In genomic region chr9:95009459-95009858, GRCh38 we compare ENCODE assay signal across 13 cellular contexts.
DNase-seq lines count a peak whose midpoint lies in the region; ATAC-seq and TF ChIP-seq lines count a peak whose summit lies in the region.
"Had no signal": no experiment of that assay in that cellular context is flagged by ENCODE, and none has a peak within 500 bp of the region (broad histone marks: within the 10 kb centered on the region; RNA-seq: fewer than 3 reads in every experiment).

No MANE protein-coding gene starts in this region.

- peaks cover 6 to 36% (median 16%) of the 10 kb centered on the region in 4 donors for H3K4me1 ChIP-seq in liver (ENCODE audit: control insufficient read depth in 4 of 4, insufficient read depth in 4 of 4, low read length in 3 of 4)
- no peaks in the 10 kb centered on the region for H3K4me1 ChIP-seq in trophoblast cell (ENCODE audit: control insufficient read depth in 1 of 2, insufficient read depth in 2 of 2, low read length in 2 of 2)
- peaks cover 32% of the 10 kb centered on the region for H3K4me1 ChIP-seq in Caco-2

- no peak overlapping the region for H2BK120ac ChIP-seq in trophoblast cell (ENCODE audit: insufficient read depth, low read length, poor library complexity)

- H3K27ac ChIP-seq in coronary artery = peak overlapping the region; percentile 83 to 95
- H3K27ac ChIP-seq in liver (ENCODE audit: low read depth in 1 of 2, low read length in 2 of 2) = peak overlapping the region; percentile 10 to 54
- peak overlapping the region; percentile 36 for H3K27ac ChIP-seq in temporal lobe (ENCODE audit: low read depth, low read length)
- no peak overlapping the region for H3K27ac ChIP-seq in trophoblast cell (ENCODE audit: low read depth, low read length)

- H3K36me3 ChIP-seq in liver (ENCODE audit: control insufficient read depth in 4 of 4, insufficient read depth in 3 of 4, low read depth in 1 of 4, low read length in 3 of 4) = peaks cover 3 to 33% (median 17%) of the 10 kb centered on the region in 4 donors
- H3K36me3 ChIP-seq in trophoblast cell (ENCODE audit: control insufficient read depth in 1 of 2, insufficient read depth in 2 of 2, low read length in 2 of 2) = peaks cover 11 to 17% of the 10 kb centered on the region in 2 experiments
- H3K36me3 ChIP-seq in Caco-2 (ENCODE audit: control insufficient read depth, insufficient read depth, low read length) = no peaks in the 10 kb centered on the region; the same call in none of the 2 replicates

- H3K27ac Mint-ChIP-seq in WTC11 (no peak overlapping the region), Caco-2 (ENCODE audit: unreplicated experiment) (no peak overlapping the region)
- H3K27ac Mint-ChIP-seq: activated T-helper 17 cell treated with anti-CD3 and anti-CD28 coated beads, Interleukin-2, amount 50 U/mL, for 72 hours; naive thymus-derived CD4-positive, alpha-beta T cell had no signal

- no peak overlapping the region for H4K8ac ChIP-seq in trophoblast cell (ENCODE audit: low read depth, low read length)

- H4K91ac ChIP-seq in trophoblast cell (ENCODE audit: low read depth, low read length) = no peak overlapping the region

- H2BK12ac ChIP-seq in trophoblast cell (ENCODE audit: low read length) = no peak overlapping the region

- H3K9me3 ChIP-seq in liver (ENCODE audit: control insufficient read depth in 4 of 4, low read length in 3 of 4) = no peaks in the 10 kb centered on the region
- H3K9me3 ChIP-seq in trophoblast cell (ENCODE audit: insufficient read depth, low read depth, low read length) = no peaks in the 10 kb centered on the region
- no peaks in the 10 kb centered on the region for H3K9me3 ChIP-seq in Caco-2

- BruUV-seq in Caco-2 (replicated peaks; lab: Mats Ljungman, UMichigan) = no TSS peak

- H3K23ac ChIP-seq in trophoblast cell (ENCODE audit: low read length) = no peak overlapping the region

- no peak overlapping the region for H2BK5ac ChIP-seq in trophoblast cell (ENCODE audit: low read depth, low read length, poor library complexity)

- H2AK5ac ChIP-seq in trophoblast cell (ENCODE audit: low read length) = no peak overlapping the region

- H3K4me1 Mint-ChIP-seq in WTC11 = peaks cover 6% of the 10 kb centered on the region; the same call in 1 of the 2 replicates
- peaks cover 28% of the 10 kb centered on the region for H3K4me1 Mint-ChIP-seq in Caco-2 (ENCODE audit: low read depth, unreplicated experiment)

- H3K4me2 ChIP-seq in trophoblast cell (ENCODE audit: low read length) = no peak overlapping the region

- H3K18ac ChIP-seq in trophoblast cell (ENCODE audit: low read length) = no peak overlapping the region

- no peak overlapping the region for H3K14ac ChIP-seq in trophoblast cell (ENCODE audit: low read length)

- H3K27me3 ChIP-seq in liver (ENCODE audit: control insufficient read depth in 4 of 4, insufficient read depth in 4 of 4, low read length in 3 of 4) (no peaks in the 10 kb centered on the region), trophoblast cell (ENCODE audit: insufficient read depth, low read length) (peaks cover 5% of the 10 kb centered on the region), Caco-2 (replicated peaks; ENCODE audit: control insufficient read depth, insufficient read depth, low read length) (no peaks in the 10 kb centered on the region)

- H3K4me3 ChIP-seq in coronary artery (peak overlapping the region; percentile 61), liver (ENCODE audit: low read depth in 1 of 3, low read length in 3 of 3) (no peak overlapping the region), trophoblast cell (ENCODE audit: low read depth, low read length) (no peak overlapping the region), Caco-2 (ENCODE audit: low read depth, low read length) (no peak overlapping the region)

- intact Hi-C loops in Caco-2 (cut with micrococcal nuclease; ENCODE audit: unreplicated experiment) = loop anchor here (5.0 kb wide), 1 partner anchor 87 kb away; no protein-coding TSS in a partner anchor

- CTCF ChIA-PET in WTC11 (lab: Charles Lee) = interaction anchor here (1.5 kb wide), 1 partner anchor 36 kb away, joined by 5 read pairs; no protein-coding TSS in a partner anchor
- CTCF ChIA-PET in Caco-2 (lab: Charles Lee) = no interaction called here

- H3K79me1 ChIP-seq in trophoblast cell (ENCODE audit: low read length) = peaks cover 6% of the 10 kb centered on the region

- TF ChIP-seq CTCF in coronary artery (IDR thresholded peaks at IDR 0.05) (no peak), liver (IDR thresholded peaks at IDR 0.05; ENCODE audit: low read depth, low read length, missing input control) (no peak), WTC11 (IDR thresholded peaks at IDR 0.05) (no peak), Caco-2 (IDR thresholded peaks at IDR 0.05; ENCODE audit: insufficient read depth in 1 of 2, low read depth in 1 of 2, low read length in 1 of 2, severe bottlenecking in 1 of 2, unreplicated experiment in 1 of 2) (no peak)

- H3K9ac ChIP-seq in liver (ENCODE audit: low read depth in 1 of 2, low read length in 2 of 2) (no peak overlapping the region), trophoblast cell (ENCODE audit: low read length) (no peak overlapping the region)

- peaks cover 8% of the 10 kb centered on the region for H3K79me2 ChIP-seq in trophoblast cell (ENCODE audit: control insufficient read depth, insufficient read depth, low read length, poor library complexity)

- TF ChIP-seq RAD21 in liver (IDR thresholded peaks at IDR 0.05) = no peak

- POLR2A ChIA-PET in WTC11 (lab: Charles Lee) (no interaction called here), Caco-2 (lab: Charles Lee) (no interaction called here)

- H3K9me3 Mint-ChIP-seq in WTC11 (no peaks in the 10 kb centered on the region), Caco-2 (ENCODE audit: unreplicated experiment) (no peaks in the 10 kb centered on the region)
- H3K9me3 Mint-ChIP-seq: activated T-helper 17 cell treated with anti-CD3 and anti-CD28 coated beads, Interleukin-2, amount 50 U/mL, for 72 hours; central memory CD8-positive, alpha-beta T cell had no signal

- WGBS in liver = 93% methylated on average over 5 of the region's 5 CpGs
- no CpG with 5 or more reads among the region's 5 CpGs for WGBS in trophoblast cell (ENCODE audit: extremely low coverage, insufficient coverage, insufficient read length)

- H2AFZ ChIP-seq in trophoblast cell (ENCODE audit: insufficient read depth, low read length, poor library complexity) = no peak overlapping the region

- no peaks in the 10 kb centered on the region for H3K36me3 Mint-ChIP-seq in WTC11
- H3K36me3 Mint-ChIP-seq in Caco-2 (ENCODE audit: insufficient read depth, unreplicated experiment) = peaks cover 41% of the 10 kb centered on the region

- no peak overlapping the region for H4K12ac ChIP-seq in trophoblast cell (ENCODE audit: low read depth, low read length)

- no peak overlapping the region for H3K4ac ChIP-seq in trophoblast cell (ENCODE audit: low read depth, low read length)

- ATAC-seq in HG02973 (IDR thresholded peaks at IDR 0.05; ENCODE audit: unreplicated experiment) (no peak), WTC11 (no peak)
- ATAC-seq: activated T-helper 17 cell treated with anti-CD3 and anti-CD28 coated beads, Interleukin-2, amount 50 U/mL, for 72 hours; naive thymus-derived CD4-positive, alpha-beta T cell; stimulated activated naive CD8-positive, alpha-beta T cell treated with anti-CD3 and anti-CD28 coated beads, Interleukin-15, Interleukin-2, amounts not matched to agents 100 U/mL and 50 U/mL, for 24 hours had no signal

- H3K4me3 Mint-ChIP-seq in WTC11 = no peak overlapping the region
- H3K4me3 Mint-ChIP-seq in Caco-2 (ENCODE audit: unreplicated experiment) = no peak overlapping the region
- H3K4me3 Mint-ChIP-seq: activated T-helper 17 cell treated with anti-CD3 and anti-CD28 coated beads, Interleukin-2, amount 50 U/mL, for 72 hours; central memory CD8-positive, alpha-beta T cell; naive thymus-derived CD4-positive, alpha-beta T cell had no signal

- H3K27me3 Mint-ChIP-seq in WTC11 (ENCODE audit: low read depth) (peaks cover 19% of the 10 kb centered on the region), Caco-2 (ENCODE audit: insufficient read depth, unreplicated experiment) (no peaks in the 10 kb centered on the region)
- H3K27me3 Mint-ChIP-seq: central memory CD8-positive, alpha-beta T cell had no signal

- DNase-seq in NCI-H446 treated with DMSO at 0.1 percent for 48 hours (lab: John Stamatoyannopoulos, UW) (peak; percentile 69), coronary artery (ENCODE audit: low spot score) (no peak), WTC11 (ENCODE audit: low spot score) (no peak), trophoblast cell (no peak), Caco-2 (no peak)
- DNase-seq: naive thymus-derived CD4-positive, alpha-beta T cell; NCI-H1436 treated with DMSO at 0.1 percent for 48 hours; stimulated activated naive CD8-positive, alpha-beta T cell treated with anti-CD3 and anti-CD28 coated beads, Interleukin-15, Interleukin-2, amounts not matched to agents 100 U/mL and 50 U/mL, for 24 hours had no signal

TF ChIP-seq in liver, 16 proteins besides CTCF, POLR2A, EP300 and RAD21 (continues in another document):
- TF ChIP-seq SP1 (IDR thresholded peaks at IDR 0.05) (no peak), MAX (IDR thresholded peaks at IDR 0.05) (no peak), RXRA (IDR thresholded peaks at IDR 0.05) (no peak), GABPA (IDR thresholded peaks at IDR 0.05 in 1 of 2, conservative IDR thresholded peaks at IDR 0.05 in 1 of 2) (no peak), HNF4A (conservative IDR thresholded peaks at IDR 0.05) (no peak), NR2F2 (IDR thresholded peaks at IDR 0.05) (no peak)

TF ChIP-seq in WTC11, 78 proteins besides CTCF, POLR2A, EP300 and RAD21 (continues in another document):
- TF ChIP-seq ATF1 (CRISPR knock-in tag; IDR thresholded peaks at IDR 0.05) (no peak), ZBTB21 (CRISPR knock-in tag; IDR thresholded peaks at IDR 0.05; ENCODE audit: borderline replicate concordance) (no peak)
